Comparison of ENCODE assay signal across 21 cellular contexts in genomic region chr6:165606740-165607008, GRCh38. TPM values are rescaled to one million over a fixed set of nuclear protein-coding genes. Genes with fewer than 3 reads are reported as not detected.
"Had no signal": no experiment of that assay in that cellular context is flagged by ENCODE, and none has a peak within 500 bp of the region (broad histone marks: within the 10 kb centered on the region; RNA-seq: fewer than 3 reads in every experiment).

No MANE protein-coding gene starts in this region.

- H2AFZ ChIP-seq: hepatocyte had no signal

- FAIRE-seq: endometrium, frontal cortex had no signal

- H3K79me2 ChIP-seq: hepatocyte had no signal

- H3K4me1 ChIP-seq: colonic mucosa, esophagus muscularis mucosa, foreskin keratinocyte, gastroesophageal sphincter, left lung, lower lobe of right lung had no signal

- H3K36me3 ChIP-seq: colonic mucosa, esophagus muscularis mucosa, gastroesophageal sphincter, heart left ventricle, left lung, lower lobe of right lung had no signal

- H3K27me3 ChIP-seq: colonic mucosa, esophagus muscularis mucosa, foreskin keratinocyte, gastroesophageal sphincter, heart left ventricle, hepatocyte, left lung had no signal

- H3K4me3 ChIP-seq: colonic mucosa, esophagus muscularis mucosa, gastroesophageal sphincter, heart left ventricle, hepatocyte, left lung, lower lobe of right lung had no signal

- H3K27ac ChIP-seq: colonic mucosa, epithelial cell of prostate, esophagus muscularis mucosa, foreskin keratinocyte, gastroesophageal sphincter, heart left ventricle, left lung, lower lobe of right lung had no signal

- H3K9me3 ChIP-seq: colonic mucosa, esophagus muscularis mucosa, lower lobe of right lung had no signal

- ATAC-seq: effector memory CD8-positive, alpha-beta T cell; foreskin keratinocyte; gastroesophageal sphincter; left cardiac atrium; left lung; left ventricle myocardium superior; lower lobe of right lung; naive thymus-derived CD4-positive, alpha-beta T cell had no signal

- DNase-seq: colonic mucosa; cortex of kidney; effector CD8-positive, alpha-beta T cell; effector memory CD8-positive, alpha-beta T cell; foreskin keratinocyte; heart left ventricle; hypothalamus; immature natural killer cell; left cardiac atrium; left lung; left ventricle myocardium superior; lower lobe of right lung; mesendoderm; midbrain; naive thymus-derived CD4-positive, alpha-beta T cell had no signal

RNA-seq across cellular contexts. Expression of gene PDE10A, which starts 56.4 kb away (rescaled TPM):
- total RNA-seq: foreskin keratinocyte; naive thymus-derived CD4-positive, alpha-beta T cell had no signal
- polyA plus RNA-seq: foreskin keratinocyte; immature natural killer cell; naive thymus-derived CD4-positive, alpha-beta T cell had no signal
